ENCODE assay signal across 9 cellular contexts in genomic region chr2:168635065-168635577, GRCh38.
DNase-seq lines count a peak whose midpoint lies in the region; ATAC-seq and TF ChIP-seq lines count a peak whose summit lies in the region.
"Had no signal": no experiment of that assay in that cellular context is flagged by ENCODE, and none has a peak within 500 bp of the region (broad histone marks: within the 10 kb centered on the region; RNA-seq: fewer than 3 reads in every experiment).

No MANE protein-coding gene starts in this region.

- H3K27ac ChIP-seq in fibroblast of lung (ENCODE audit: insufficient read depth, low read length) (no peak overlapping the region), mucosa of rectum (ENCODE audit: low read depth in 2 of 2, low read length in 2 of 2) (peak overlapping the region; percentile 25 to 62), ascending aorta (no peak overlapping the region)

- ATAC-seq in HG02571 (IDR thresholded peaks at IDR 0.05; ENCODE audit: unreplicated experiment), result no peak

- no peaks in the 10 kb centered on the region for H3K79me2 ChIP-seq in fibroblast of lung (ENCODE audit: control insufficient read depth, insufficient read depth, low read length)

- H2AFZ ChIP-seq in fibroblast of lung (ENCODE audit: low read length), result peak overlapping the region; percentile 16

- peaks cover 4% of the 10 kb centered on the region for H3K4me1 ChIP-seq in fibroblast of lung (ENCODE audit: control insufficient read depth, extremely low read depth, insufficient read depth, low read length)
- H3K4me1 ChIP-seq in mucosa of rectum (ENCODE audit: control insufficient read depth in 2 of 2, insufficient read depth in 2 of 2, low read length in 2 of 2), result peaks cover 11 to 18% of the 10 kb centered on the region in 2 donors
- H3K4me1 ChIP-seq in ascending aorta, result peaks cover 0 to 10% of the 10 kb centered on the region in 2 donors

- H3K36me3 ChIP-seq in fibroblast of lung (ENCODE audit: control insufficient read depth, insufficient read depth, low read length) (no peaks in the 10 kb centered on the region), mucosa of rectum (ENCODE audit: control insufficient read depth in 2 of 2, insufficient read depth in 2 of 2, low read length in 2 of 2) (no peaks in the 10 kb centered on the region), ascending aorta (no peaks in the 10 kb centered on the region)

- H3K9ac ChIP-seq in fibroblast of lung (ENCODE audit: insufficient read depth, low read length) (no peak overlapping the region), mucosa of rectum (ENCODE audit: low read depth in 1 of 2, low read length in 2 of 2) (no peak overlapping the region)

- no peaks in the 10 kb centered on the region for H4K20me1 ChIP-seq in fibroblast of lung (ENCODE audit: control insufficient read depth, extremely low read depth, insufficient read depth, low read length)

- H3K9me3 ChIP-seq in fibroblast of lung (ENCODE audit: control insufficient read depth, insufficient read depth, low read depth, low read length) (no peaks in the 10 kb centered on the region), mucosa of rectum (ENCODE audit: control insufficient read depth in 2 of 2, low read length in 2 of 2) (no peaks in the 10 kb centered on the region), ascending aorta (no peaks in the 10 kb centered on the region)

- H3K4me3 ChIP-seq in AG10803 (ENCODE audit: low read length) (no peak overlapping the region), fibroblast of lung (replicated peaks in 1 of 4; ENCODE audit: control extremely low read depth in 1 of 4, insufficient read depth in 1 of 4, low read depth in 3 of 4, low read length in 4 of 4) (no peak overlapping the region), mucosa of rectum (ENCODE audit: low read length in 2 of 2) (peak overlapping the region in 1 of 2 donors; percentile 4), ascending aorta (no peak overlapping the region)

- TF ChIP-seq CTCF in AG10803 (conservative IDR thresholded peaks at IDR 0.05; ENCODE audit: low read length), result no peak
- no peak for TF ChIP-seq CTCF in fibroblast of lung (conservative IDR thresholded peaks at IDR 0.05 in 1 of 2, IDR thresholded peaks at IDR 0.05 in 1 of 2; ENCODE audit: low read depth in 1 of 2, low read length in 2 of 2)
- no peak for TF ChIP-seq CTCF in ascending aorta (IDR thresholded peaks at IDR 0.05)

- intact Hi-C loops in ascending aorta (cut with DNase I), result loop anchor here (10.0 kb wide), 1 partner anchor 120 kb away; no protein-coding TSS in a partner anchor

- H3K4me2 ChIP-seq in fibroblast of lung (ENCODE audit: extremely low read depth, insufficient read depth, low read length), result no peak overlapping the region

- DNase-seq in AG10803 (ENCODE audit: low read depth) (peak; percentile 71), Kasumi-1 (lab: John Stamatoyannopoulos, UW) (peak; percentile 94), fibroblast of lung (ENCODE audit: low read depth in 2 of 2) (peak; percentile 33 to 79), ascending aorta (ENCODE audit: low spot score in 2 of 2) (no peak), NCI-H1105 treated with DMSO at 0.1 percent for 48 hours (lab: John Stamatoyannopoulos, UW) (no peak), NCI-H510A (lab: John Stamatoyannopoulos, UW) (no peak)
- DNase-seq: NCI-H345 had no signal

- H3K27me3 ChIP-seq in fibroblast of lung (ENCODE audit: control insufficient read depth, insufficient read depth, low read length) (no peaks in the 10 kb centered on the region), mucosa of rectum (ENCODE audit: control insufficient read depth in 2 of 2, insufficient read depth in 2 of 2, low read length in 2 of 2) (no peaks in the 10 kb centered on the region), ascending aorta (no peaks in the 10 kb centered on the region)

Comparison
In these comparisons a context has a peak if more than half of its experiments do, and no peak if none do; other contexts are left out.
1. DNase-seq: peak in AG10803 (single experiment), Kasumi-1 (2 of 2) and fibroblast of lung (2 of 2); none in ascending aorta (0 of 2), NCI-H1105 treated with DMSO at 0.1 percent for 48 hours (single experiment) and NCI-H510A (single experiment).
2. H3K27ac ChIP-seq: peak in mucosa of rectum (2 of 2); none in fibroblast of lung (single experiment) and ascending aorta (0 of 2).